In genomic region chr2:186984481-186984880, GRCh38 we compare ENCODE assay signal across 25 cellular contexts.
"Had no signal": no experiment of that assay in that cellular context is flagged by ENCODE, and none has a peak within 500 bp of the region (broad histone marks: within the 10 kb centered on the region; RNA-seq: fewer than 3 reads in every experiment).

No MANE protein-coding gene starts in this region.

- H3K27ac ChIP-seq: brain microvascular endothelial cell, cardiac muscle cell, SK-N-MC had no signal

- DNase-seq: activated B cell treated with CpG ODN at 0.5 μM for 24 hours; activated CD4-positive, alpha-beta memory T cell treated with anti-CD3 and anti-CD28 coated beads for 36 hours; activated CD4-positive, alpha-beta T cell treated with anti-CD3 and anti-CD28 coated beads for 1 hour; activated CD4-positive, alpha-beta T cell treated with anti-CD3 and anti-CD28 coated beads, Interleukin-2, amount 10 ng/mL, durations not matched to agents 24 days and 14 days; activated CD8-positive, alpha-beta memory T cell treated with anti-CD3 and anti-CD28 coated beads for 24 hours; activated gamma-delta T cell treated with Interleukin-2 at 50 U/mL for 16 hours; activated naive CD4-positive, alpha-beta T cell treated with anti-CD3 and anti-CD28 coated beads, Interleukin-2, amount 10 ng/mL, durations not matched to agents 7 days and 5 days; activated naive CD8-positive, alpha-beta T cell treated with anti-CD3 and anti-CD28 coated beads for 36 hours; activated T-cell treated with anti-CD3 and anti-CD28 coated beads for 4 hours; activated T-cell treated with anti-CD3 and anti-CD28 coated beads, Interleukin-2, amount 50 U/mL, for 72 hours; brain microvascular endothelial cell; MV-4-11; NCI-H1092 treated with DMSO at 0.1 percent for 48 hours; NCI-H1417 treated with DMSO at 0.1 percent for 48 hours; NCI-H187; NCI-H2081; NCI-H446 treated with DMSO at 0.1 percent for 48 hours; NCI-H524 treated with DMSO at 0.1 percent for 48 hours; NCI-H82; T-cell; T-helper 2 cell; T1000 had no signal

- ATAC-seq: activated T-cell treated with anti-CD3 and anti-CD28 coated beads, Interleukin-2, amount 50 U/mL, for 72 hours; Right ventricle myocardium inferior; T-cell had no signal

- H3K27me3 ChIP-seq: brain microvascular endothelial cell, cardiac muscle cell had no signal

- H3K36me3 ChIP-seq: brain microvascular endothelial cell, cardiac muscle cell had no signal

- H3K4me3 ChIP-seq: cardiac muscle cell, SK-N-MC had no signal
